8 cellular contexts compared by ENCODE assay signal in genomic region chr10:102460836-102461186, GRCh38. TPM values are rescaled to one million over a fixed set of nuclear protein-coding genes. Genes with fewer than 3 reads are reported as not detected.
DNase-seq lines count a peak whose midpoint lies in the region; ATAC-seq, FAIRE-seq and TF ChIP-seq lines count a peak whose summit lies in the region.

No MANE protein-coding gene starts in this region.

- TF ChIP-seq EP300 in HepG2 (IDR thresholded peaks at IDR 0.05; ENCODE audit: low read depth in 2 of 2, low read length in 2 of 2) (no peak), HepG2 (CRISPR knock-in tag; IDR thresholded peaks at IDR 0.05; ENCODE audit: borderline replicate concordance) (no peak), transverse colon (IDR thresholded peaks at IDR 0.05; ENCODE audit: low read depth) (no peak)

- FAIRE-seq in HepG2 (lab: Jason Lieb, UNC): no peak

- peak overlapping the region; percentile 96 for H3K4me2 ChIP-seq in HepG2 (ENCODE audit: low read depth, low read length)

- TF ChIP-seq CTCF in HepG2 (CRISPR knock-in tag; IDR thresholded peaks at IDR 0.05) (no peak), transverse colon (IDR thresholded peaks at IDR 0.05) (no peak)

- H3K9me3 Mint-ChIP-seq in activated T-cell treated with anti-CD3 and anti-CD28 coated beads, Interleukin-2, amount 50 U/mL, for 4 hours: no peaks in the 10 kb centered on the region

- POLR2A ChIA-PET in HepG2 (lab: Yijun Ruan, JAX): interaction anchor here (1.2 to 4.6 kb wide), 5 partner anchors 9 to 42 kb away, joined by 3 to 73 read pairs (median 29); partner anchors contain the start of genes ACTR1A, C10orf95, CUEDC2 and FBXL15

- H3K36me3 Mint-ChIP-seq in activated T-cell treated with anti-CD3 and anti-CD28 coated beads, Interleukin-2, amount 50 U/mL, for 4 hours (ENCODE audit: insufficient read depth): peaks cover under 1% of the 10 kb centered on the region

- CTCF ChIA-PET in HepG2 (lab: Yijun Ruan, JAX; ENCODE audit: low intra/inter-chr PET ratio, low total read pairs): no interaction called here

- no peak for TF ChIP-seq RAD21 in HepG2 (CRISPR knock-in tag; IDR thresholded peaks at IDR 0.05)

- peaks cover 13% of the 10 kb centered on the region for H3K4me1 ChIP-seq in adipocyte (ENCODE audit: control insufficient read depth, insufficient read depth, low read length)
- H3K4me1 ChIP-seq in HepG2 (ENCODE audit: insufficient read depth, low read length): peaks cover 58% of the 10 kb centered on the region
- peaks cover 11 to 30% (median 21%) of the 10 kb centered on the region in 4 donors for H3K4me1 ChIP-seq in transverse colon

- intact Hi-C loops in HepG2 (cut with micrococcal nuclease; ENCODE audit: unreplicated experiment) (loop anchor here (2.0 kb wide), 1 partner anchor 68 kb away; no protein-coding TSS in a partner anchor), transverse colon (cut with DNase I; ENCODE audit: low total_unique reads) (no loop called here)

- H3K4me1 Mint-ChIP-seq in activated T-cell treated with anti-CD3 and anti-CD28 coated beads, Interleukin-2, amount 50 U/mL, for 4 hours (ENCODE audit: low read depth): peaks cover 23% of the 10 kb centered on the region

- in situ Hi-C loops in HepG2 (cut with HindIII; ENCODE audit: extremely low pct_ligation_motif_present, low pct_unique_long_range_greater_than_20kb) (loop anchor here (5.0 kb wide), 1 partner anchor 39 kb away; the partner anchor contains the start of gene FBXL15), transverse colon (cut with MboI; ENCODE audit: low pct_ligation_motif_present in 1 of 4, low pct_unique_long_range_greater_than_20kb in 1 of 4, low sequenced_read_pairs in 3 of 4) (no loop called here)

- peak; percentile 18 to 29 for ATAC-seq in activated T-cell treated with anti-CD3 and anti-CD28 coated beads, Interleukin-2, amount 50 U/mL, for 4 hours
- peak; percentile 13 for ATAC-seq in HG03139 (IDR thresholded peaks at IDR 0.05; ENCODE audit: unreplicated experiment)
- ATAC-seq in HepG2: peak; percentile 4; the same call in 1 of the 3 replicates
- no peak for ATAC-seq in GM19328 (IDR thresholded peaks at IDR 0.05; ENCODE audit: unreplicated experiment)

- H3K27me3 Mint-ChIP-seq in activated T-cell treated with anti-CD3 and anti-CD28 coated beads, Interleukin-2, amount 50 U/mL, for 4 hours (ENCODE audit: low read depth): no peaks in the 10 kb centered on the region

- no peaks in the 10 kb centered on the region for H3K36me3 ChIP-seq in adipocyte (ENCODE audit: control insufficient read depth, insufficient read depth, low read length, severe bottlenecking)
- no peaks in the 10 kb centered on the region for H3K36me3 ChIP-seq in HepG2 (replicated peaks in 1 of 2; ENCODE audit: control insufficient read depth in 1 of 2, insufficient read depth in 2 of 2, low read length in 2 of 2)
- no peaks in the 10 kb centered on the region for H3K36me3 ChIP-seq in transverse colon

- no peaks in the 10 kb centered on the region for H3K9me3 ChIP-seq in adipocyte (ENCODE audit: control insufficient read depth, low read length)
- no peaks in the 10 kb centered on the region for H3K9me3 ChIP-seq in HepG2 (ENCODE audit: low read length)
- H3K9me3 ChIP-seq in transverse colon: no peaks in the 10 kb centered on the region

- no TSS peak for BruUV-seq in HepG2 (replicated peaks; lab: Mats Ljungman, UMichigan)

- DNase-seq in activated T-cell treated with anti-CD3 and anti-CD28 coated beads, Interleukin-2, amount 50 U/mL, for 4 hours: no peak
- DNase-seq in activated T-cell treated with anti-CD3 and anti-CD28 coated beads, Interleukin-2, amount 50 U/mL, for 1 hour: no peak
- DNase-seq in adipocyte (ENCODE audit: low read depth) (no peak), HepG2 (ENCODE audit: low spot score) (no peak), transverse colon (no peak), epidermal melanocyte (ENCODE audit: insufficient read length, low spot score) (no peak)

- no peak overlapping the region for H3K27ac ChIP-seq in HepG2 (ENCODE audit: extremely low read length, insufficient read depth, low read length)
- H3K27ac ChIP-seq in transverse colon: peak overlapping the region; percentile 23 to 47 (median 37)

- H3K4me3 ChIP-seq in adipocyte (ENCODE audit: low read length) (peak overlapping the region; percentile 72), HepG2 (replicated peaks in 1 of 3; ENCODE audit: insufficient read depth in 1 of 3, low read depth in 2 of 3, low read length in 3 of 3) (peak overlapping the region; percentile 25 to 74 (median 43)), transverse colon (peak overlapping the region; percentile 26 to 66 (median 56))

- H3K9ac ChIP-seq in adipocyte (ENCODE audit: low read length) (no peak overlapping the region), HepG2 (ENCODE audit: insufficient read depth, low read depth, low read length) (peak overlapping the region; percentile 41; the same call in 1 of the 2 replicates)

- H3K79me2 ChIP-seq in HepG2 (ENCODE audit: insufficient read depth, low read length): no peaks in the 10 kb centered on the region

- 43% methylated on average over 8 of the region's 8 CpGs for WGBS in HepG2 (ENCODE audit: low lambda C conversion rate)
- 12 to 13% methylated on average over 3 to 8 of the region's 8 CpGs for WGBS in transverse colon (ENCODE audit: low coverage in 1 of 2), 2 donors

- no peaks in the 10 kb centered on the region for H4K20me1 ChIP-seq in HepG2 (ENCODE audit: insufficient read depth, low read length)

- no peak for TF ChIP-seq POLR2A in HepG2 (IDR thresholded peaks at IDR 0.05; ENCODE audit: insufficient read depth in 1 of 2, low read depth in 2 of 2, low read length in 2 of 2)
- no peak for TF ChIP-seq POLR2A in transverse colon (IDR thresholded peaks at IDR 0.05)

- peak overlapping the region; percentile 88 for H3K4me3 Mint-ChIP-seq in activated T-cell treated with anti-CD3 and anti-CD28 coated beads, Interleukin-2, amount 50 U/mL, for 4 hours

- H3K27me3 ChIP-seq in adipocyte (replicated peaks; ENCODE audit: control insufficient read depth, insufficient read depth, low read length): peaks cover 32% of the 10 kb centered on the region
- H3K27me3 ChIP-seq in HepG2 (ENCODE audit: control insufficient read depth in 1 of 2, insufficient read depth in 2 of 2, low read length in 2 of 2): no peaks in the 10 kb centered on the region
- H3K27me3 ChIP-seq in transverse colon: no peaks in the 10 kb centered on the region

- H2AFZ ChIP-seq in HepG2 (ENCODE audit: low read length): peak overlapping the region; percentile 85

RNA-seq across cellular contexts. Expression of gene C10orf95, which starts 9.5 kb away (rescaled TPM):
- total RNA-seq in activated T-cell treated with anti-CD3 and anti-CD28 coated beads, Interleukin-2, amount 50 U/mL, for 4 hours: under 1 TPM; 0.27 to 0.96 (median 0.45) TPM
- total RNA-seq in HepG2 (2016; rRNA removed; fragmentation: Illumina TruSeq; extraction: Trizol): 0.07 TPM in 1 of 2 replicates, not detected in the other
- 0.40 TPM in 1 of 2 replicates, not detected in the other for total RNA-seq in HepG2 (2016; cell fraction: cytosol; rRNA removed; fragmentation: Illumina TruSeq; extraction: Trizol; ENCODE audit: low read depth)
- not detected in 2 replicates for total RNA-seq in HepG2 (2016; cell fraction: insoluble cytoplasmic fraction; rRNA removed; fragmentation: Illumina TruSeq; extraction: Trizol)
- total RNA-seq in HepG2 (2016; cell fraction: membrane; rRNA removed; fragmentation: Illumina TruSeq; extraction: Trizol): 0.28 TPM in 1 of 2 replicates, not detected in the other
- not detected in 2 replicates for total RNA-seq in HepG2 (2016; cell fraction: nucleus; rRNA removed; fragmentation: Illumina TruSeq; extraction: Trizol)
- 0.05 TPM in 2 replicates for polyA plus RNA-seq in HepG2 (2011; rRNA removed)
- 0.12 and 0.17 TPM in 2 replicates for polyA plus RNA-seq in HepG2 (2011; cell fraction: cytosol; rRNA removed)
- 0.19 TPM in 1 of 2 replicates, not detected in the other for polyA plus RNA-seq in HepG2 (2011; cell fraction: nucleus; rRNA removed)
- polyA plus RNA-seq in HepG2 (2012): 1.3 TPM in 2 replicates
- 0.15 and 0.16 TPM in 2 replicates for polyA plus RNA-seq in HepG2 (2016; cell fraction: cytosol; fragmentation: Illumina TruSeq; extraction: Trizol; ENCODE audit: low read depth)
- 0.26 TPM in 1 of 2 replicates, not detected in the other for polyA plus RNA-seq in HepG2 (2016; cell fraction: insoluble cytoplasmic fraction; fragmentation: Illumina TruSeq; extraction: Trizol; ENCODE audit: low read depth)
- polyA plus RNA-seq in HepG2 (2016; cell fraction: membrane; fragmentation: Illumina TruSeq; extraction: Trizol; ENCODE audit: low read depth): 0.19 TPM in 1 of 2 replicates, not detected in the other
- polyA plus RNA-seq in HepG2 (2016; cell fraction: nucleus; fragmentation: Illumina TruSeq; extraction: Trizol; ENCODE audit: insufficient read depth, low read depth): not detected in 2 replicates
- 0.32 and 1.9 TPM in 2 replicates for polyA minus RNA-seq in HepG2 (2011; rRNA and poly(A)+ RNA removed; ENCODE audit: low replicate concordance)
- not detected in 2 replicates for polyA minus RNA-seq in HepG2 (2011; cell fraction: cytosol; rRNA and poly(A)+ RNA removed)
- polyA minus RNA-seq in HepG2 (2011; cell fraction: nucleus; rRNA and poly(A)+ RNA removed): 0.39 TPM in 1 of 2 replicates, not detected in the other
- total RNA-seq in transverse colon: 10 to 100 TPM in 1 of 4 donors, 1 to 10 TPM in 1, under 1 TPM in 2; 0.48 to 34.4 (median 1.1) TPM

RNA-seq across cellular contexts. Expression of gene CUEDC2, which starts 28.4 kb away (rescaled TPM):
- 10 to 100 TPM; 44.3 to 50.6 (median 45.3) TPM for total RNA-seq in activated T-cell treated with anti-CD3 and anti-CD28 coated beads, Interleukin-2, amount 50 U/mL, for 4 hours
- 13.0 and 13.1 TPM in 2 replicates for total RNA-seq in HepG2 (2016; rRNA removed; fragmentation: Illumina TruSeq; extraction: Trizol)
- total RNA-seq in HepG2 (2016; cell fraction: cytosol; rRNA removed; fragmentation: Illumina TruSeq; extraction: Trizol; ENCODE audit: low read depth): 4.3 and 6.6 TPM in 2 replicates
- total RNA-seq in HepG2 (2016; cell fraction: insoluble cytoplasmic fraction; rRNA removed; fragmentation: Illumina TruSeq; extraction: Trizol): 11.4 and 14.7 TPM in 2 replicates
- total RNA-seq in HepG2 (2016; cell fraction: membrane; rRNA removed; fragmentation: Illumina TruSeq; extraction: Trizol): 8.6 and 10.3 TPM in 2 replicates
- total RNA-seq in HepG2 (2016; cell fraction: nucleus; rRNA removed; fragmentation: Illumina TruSeq; extraction: Trizol): 7.0 and 9.7 TPM in 2 replicates
- polyA plus RNA-seq in HepG2 (2011; rRNA removed): 18.4 and 19.3 TPM in 2 replicates
- polyA plus RNA-seq in HepG2 (2011; cell fraction: cytosol; rRNA removed): 31.2 and 40.8 TPM in 2 replicates
- polyA plus RNA-seq in HepG2 (2011; cell fraction: nucleus; rRNA removed): 47.1 and 47.2 TPM in 2 replicates
- 17.2 and 18.2 TPM in 2 replicates for polyA plus RNA-seq in HepG2 (2012)
- polyA plus RNA-seq in HepG2 (2016; cell fraction: cytosol; fragmentation: Illumina TruSeq; extraction: Trizol; ENCODE audit: low read depth): 8.4 and 10.7 TPM in 2 replicates
- polyA plus RNA-seq in HepG2 (2016; cell fraction: insoluble cytoplasmic fraction; fragmentation: Illumina TruSeq; extraction: Trizol; ENCODE audit: low read depth): 13.0 and 17.2 TPM in 2 replicates
- polyA plus RNA-seq in HepG2 (2016; cell fraction: membrane; fragmentation: Illumina TruSeq; extraction: Trizol; ENCODE audit: low read depth): 10.6 and 12.1 TPM in 2 replicates
- 20.9 and 24.8 TPM in 2 replicates for polyA plus RNA-seq in HepG2 (2016; cell fraction: nucleus; fragmentation: Illumina TruSeq; extraction: Trizol; ENCODE audit: insufficient read depth, low read depth)
- 14.5 and 32.9 TPM in 2 replicates for polyA minus RNA-seq in HepG2 (2011; rRNA and poly(A)+ RNA removed; ENCODE audit: low replicate concordance)
- 6.2 and 7.1 TPM in 2 replicates for polyA minus RNA-seq in HepG2 (2011; cell fraction: cytosol; rRNA and poly(A)+ RNA removed)
- 8.6 and 9.1 TPM in 2 replicates for polyA minus RNA-seq in HepG2 (2011; cell fraction: nucleus; rRNA and poly(A)+ RNA removed)
- 10 to 100 TPM in 3 of 4 donors, 1 to 10 TPM in 1; 5.2 to 35.2 (median 33.5) TPM for total RNA-seq in transverse colon

RNA-seq across cellular contexts. Expression of gene FBXL15, which starts 40.2 kb away (rescaled TPM):
- total RNA-seq in activated T-cell treated with anti-CD3 and anti-CD28 coated beads, Interleukin-2, amount 50 U/mL, for 4 hours: 10 to 100 TPM; 16.5 to 17.7 (median 16.6) TPM
- total RNA-seq in HepG2 (2016; rRNA removed; fragmentation: Illumina TruSeq; extraction: Trizol): 8.3 and 8.6 TPM in 2 replicates
- total RNA-seq in HepG2 (2016; cell fraction: cytosol; rRNA removed; fragmentation: Illumina TruSeq; extraction: Trizol; ENCODE audit: low read depth): 3.2 and 3.3 TPM in 2 replicates
- 7.7 and 8.0 TPM in 2 replicates for total RNA-seq in HepG2 (2016; cell fraction: insoluble cytoplasmic fraction; rRNA removed; fragmentation: Illumina TruSeq; extraction: Trizol)
- 5.6 and 6.1 TPM in 2 replicates for total RNA-seq in HepG2 (2016; cell fraction: membrane; rRNA removed; fragmentation: Illumina TruSeq; extraction: Trizol)
- 3.3 and 3.6 TPM in 2 replicates for total RNA-seq in HepG2 (2016; cell fraction: nucleus; rRNA removed; fragmentation: Illumina TruSeq; extraction: Trizol)
- 4.3 and 6.4 TPM in 2 replicates for polyA plus RNA-seq in HepG2 (2011; rRNA removed)
- 6.2 and 12.2 TPM in 2 replicates for polyA plus RNA-seq in HepG2 (2011; cell fraction: cytosol; rRNA removed)
- 30.9 and 35.5 TPM in 2 replicates for polyA plus RNA-seq in HepG2 (2011; cell fraction: nucleus; rRNA removed)
- polyA plus RNA-seq in HepG2 (2012): 4.1 and 4.3 TPM in 2 replicates
- 2.7 and 3.5 TPM in 2 replicates for polyA plus RNA-seq in HepG2 (2016; cell fraction: cytosol; fragmentation: Illumina TruSeq; extraction: Trizol; ENCODE audit: low read depth)
- 6.9 and 8.6 TPM in 2 replicates for polyA plus RNA-seq in HepG2 (2016; cell fraction: insoluble cytoplasmic fraction; fragmentation: Illumina TruSeq; extraction: Trizol; ENCODE audit: low read depth)
- 4.3 and 4.4 TPM in 2 replicates for polyA plus RNA-seq in HepG2 (2016; cell fraction: membrane; fragmentation: Illumina TruSeq; extraction: Trizol; ENCODE audit: low read depth)
- 9.7 TPM in 2 replicates for polyA plus RNA-seq in HepG2 (2016; cell fraction: nucleus; fragmentation: Illumina TruSeq; extraction: Trizol; ENCODE audit: insufficient read depth, low read depth)
- polyA minus RNA-seq in HepG2 (2011; rRNA and poly(A)+ RNA removed; ENCODE audit: low replicate concordance): 3.8 and 4.9 TPM in 2 replicates
- 2.8 and 4.0 TPM in 2 replicates for polyA minus RNA-seq in HepG2 (2011; cell fraction: cytosol; rRNA and poly(A)+ RNA removed)
- polyA minus RNA-seq in HepG2 (2011; cell fraction: nucleus; rRNA and poly(A)+ RNA removed): 3.0 and 3.4 TPM in 2 replicates
- 10 to 100 TPM; 16.7 to 56.3 (median 46.0) TPM for total RNA-seq in transverse colon

RNA-seq across cellular contexts. Expression of gene ACTR1A, which starts 41.7 kb away (rescaled TPM):
- 10 to 100 TPM; 65.2 to 69.8 (median 67.1) TPM for total RNA-seq in activated T-cell treated with anti-CD3 and anti-CD28 coated beads, Interleukin-2, amount 50 U/mL, for 4 hours
- total RNA-seq in HepG2 (2016; rRNA removed; fragmentation: Illumina TruSeq; extraction: Trizol): 62.8 and 69.4 TPM in 2 replicates
- total RNA-seq in HepG2 (2016; cell fraction: cytosol; rRNA removed; fragmentation: Illumina TruSeq; extraction: Trizol; ENCODE audit: low read depth): 14.7 and 16.3 TPM in 2 replicates
- total RNA-seq in HepG2 (2016; cell fraction: insoluble cytoplasmic fraction; rRNA removed; fragmentation: Illumina TruSeq; extraction: Trizol): 63.0 and 73.2 TPM in 2 replicates
- 32.7 and 37.9 TPM in 2 replicates for total RNA-seq in HepG2 (2016; cell fraction: membrane; rRNA removed; fragmentation: Illumina TruSeq; extraction: Trizol)
- total RNA-seq in HepG2 (2016; cell fraction: nucleus; rRNA removed; fragmentation: Illumina TruSeq; extraction: Trizol): 35.2 and 40.1 TPM in 2 replicates
- 59.6 and 75.9 TPM in 2 replicates for polyA plus RNA-seq in HepG2 (2011; rRNA removed)
- 51.7 and 56.1 TPM in 2 replicates for polyA plus RNA-seq in HepG2 (2011; cell fraction: cytosol; rRNA removed)
- 46.8 and 55.9 TPM in 2 replicates for polyA plus RNA-seq in HepG2 (2011; cell fraction: nucleus; rRNA removed)
- 33.3 and 42.9 TPM in 2 replicates for polyA plus RNA-seq in HepG2 (2012)
- polyA plus RNA-seq in HepG2 (2016; cell fraction: cytosol; fragmentation: Illumina TruSeq; extraction: Trizol; ENCODE audit: low read depth): 13.4 and 14.5 TPM in 2 replicates
- 64.8 and 71.3 TPM in 2 replicates for polyA plus RNA-seq in HepG2 (2016; cell fraction: insoluble cytoplasmic fraction; fragmentation: Illumina TruSeq; extraction: Trizol; ENCODE audit: low read depth)
- polyA plus RNA-seq in HepG2 (2016; cell fraction: membrane; fragmentation: Illumina TruSeq; extraction: Trizol; ENCODE audit: low read depth): 24.6 and 24.8 TPM in 2 replicates
- polyA plus RNA-seq in HepG2 (2016; cell fraction: nucleus; fragmentation: Illumina TruSeq; extraction: Trizol; ENCODE audit: insufficient read depth, low read depth): 49.5 and 54.0 TPM in 2 replicates
- polyA minus RNA-seq in HepG2 (2011; rRNA and poly(A)+ RNA removed; ENCODE audit: low replicate concordance): 150 and 215 TPM in 2 replicates
- 37.5 and 44.2 TPM in 2 replicates for polyA minus RNA-seq in HepG2 (2011; cell fraction: cytosol; rRNA and poly(A)+ RNA removed)
- polyA minus RNA-seq in HepG2 (2011; cell fraction: nucleus; rRNA and poly(A)+ RNA removed): 29.6 and 42.6 TPM in 2 replicates
- 10 to 100 TPM; 49.7 to 90.8 (median 79.4) TPM for total RNA-seq in transverse colon

RNA-seq across cellular contexts. Expression of gene PSD, which starts 42.2 kb away (rescaled TPM):
- 1 to 10 TPM; 2.3 to 4.6 (median 3.7) TPM for total RNA-seq in activated T-cell treated with anti-CD3 and anti-CD28 coated beads, Interleukin-2, amount 50 U/mL, for 4 hours
- 0.11 and 0.35 TPM in 2 replicates for total RNA-seq in HepG2 (2016; rRNA removed; fragmentation: Illumina TruSeq; extraction: Trizol)
- total RNA-seq in HepG2 (2016; cell fraction: cytosol; rRNA removed; fragmentation: Illumina TruSeq; extraction: Trizol; ENCODE audit: low read depth): 0.18 TPM in 1 of 2 replicates, not detected in the other
- 0.21 and 0.65 TPM in 2 replicates for total RNA-seq in HepG2 (2016; cell fraction: insoluble cytoplasmic fraction; rRNA removed; fragmentation: Illumina TruSeq; extraction: Trizol)
- total RNA-seq in HepG2 (2016; cell fraction: membrane; rRNA removed; fragmentation: Illumina TruSeq; extraction: Trizol): 0.34 and 0.62 TPM in 2 replicates
- 0.34 and 0.75 TPM in 2 replicates for total RNA-seq in HepG2 (2016; cell fraction: nucleus; rRNA removed; fragmentation: Illumina TruSeq; extraction: Trizol)
- polyA plus RNA-seq in HepG2 (2011; rRNA removed): 0.58 and 0.59 TPM in 2 replicates
- 0.10 and 0.36 TPM in 2 replicates for polyA plus RNA-seq in HepG2 (2011; cell fraction: cytosol; rRNA removed)
- polyA plus RNA-seq in HepG2 (2011; cell fraction: nucleus; rRNA removed): 3.4 and 4.7 TPM in 2 replicates
- polyA plus RNA-seq in HepG2 (2012): 1.1 and 1.5 TPM in 2 replicates
- polyA plus RNA-seq in HepG2 (2016; cell fraction: cytosol; fragmentation: Illumina TruSeq; extraction: Trizol; ENCODE audit: low read depth): 0.15 and 0.31 TPM in 2 replicates
- 0.29 and 0.33 TPM in 2 replicates for polyA plus RNA-seq in HepG2 (2016; cell fraction: insoluble cytoplasmic fraction; fragmentation: Illumina TruSeq; extraction: Trizol; ENCODE audit: low read depth)
- 0.44 and 0.48 TPM in 2 replicates for polyA plus RNA-seq in HepG2 (2016; cell fraction: membrane; fragmentation: Illumina TruSeq; extraction: Trizol; ENCODE audit: low read depth)
- 0.94 and 0.97 TPM in 2 replicates for polyA plus RNA-seq in HepG2 (2016; cell fraction: nucleus; fragmentation: Illumina TruSeq; extraction: Trizol; ENCODE audit: insufficient read depth, low read depth)
- 0.47 and 0.96 TPM in 2 replicates for polyA minus RNA-seq in HepG2 (2011; rRNA and poly(A)+ RNA removed; ENCODE audit: low replicate concordance)
- 0.44 TPM in 1 of 2 replicates, not detected in the other for polyA minus RNA-seq in HepG2 (2011; cell fraction: cytosol; rRNA and poly(A)+ RNA removed)
- polyA minus RNA-seq in HepG2 (2011; cell fraction: nucleus; rRNA and poly(A)+ RNA removed): 0.87 and 1.2 TPM in 2 replicates
- 10 to 100 TPM; 38.9 to 56.1 (median 49.4) TPM for total RNA-seq in transverse colon
